Comparison of ENCODE assay signal across 8 cellular contexts in the genomic region with DNA sequence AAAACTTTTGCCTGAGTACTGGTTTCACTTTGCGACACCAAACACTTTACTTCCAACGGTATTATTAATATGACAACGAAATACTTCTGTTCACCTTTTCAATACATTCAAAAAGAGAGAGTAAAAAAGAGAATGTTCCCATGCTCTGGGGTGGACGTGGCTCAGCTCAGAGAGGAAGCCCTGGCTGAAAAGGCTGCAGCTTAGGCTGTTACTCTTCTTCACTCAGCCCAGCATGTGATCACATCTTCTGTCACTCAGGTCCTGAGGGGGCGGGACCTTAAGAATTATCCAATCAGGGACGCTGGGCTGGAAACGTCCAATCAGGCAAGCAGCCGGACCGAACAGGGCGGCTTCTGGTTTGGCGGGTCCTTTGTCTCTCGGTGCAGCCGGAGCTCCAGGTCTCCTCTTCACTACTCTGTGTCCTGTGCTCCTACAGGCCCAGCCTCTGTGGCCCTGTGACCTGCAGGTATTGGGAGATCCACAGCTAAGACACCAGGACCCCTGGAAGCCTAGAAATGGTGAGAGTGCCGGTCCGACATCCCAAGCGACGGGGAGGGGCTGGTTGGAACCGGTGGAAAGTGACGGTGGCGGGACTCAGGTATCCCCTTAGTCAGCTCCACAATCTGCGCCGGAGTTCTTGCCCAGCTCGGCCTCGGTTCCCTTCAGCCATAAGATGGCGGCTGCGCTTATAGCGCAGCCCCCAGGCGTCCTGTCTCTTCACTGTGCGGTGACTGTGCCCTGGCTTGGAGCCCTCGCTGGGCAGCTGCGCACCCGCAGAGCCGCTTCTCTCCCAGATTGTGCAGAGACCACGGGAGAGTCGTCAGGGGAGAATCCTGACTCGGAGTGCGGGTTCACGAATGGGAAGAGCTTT. TPM values are rescaled to one million over a fixed set of nuclear protein-coding genes. Genes with fewer than 3 reads are reported as not detected.
DNase-seq lines count a peak whose midpoint lies in the region; ATAC-seq and TF ChIP-seq lines count a peak whose summit lies in the region.

A gene (plus strand): TSS at position 373 of the 871 bp plus-strand sequence. CDS start 143 bp downstream, at position 516.

- H3K4me3 ChIP-seq in OCI-LY1 (ENCODE audit: low read depth, low read length, poor library complexity, severe bottlenecking): peak within 1 kb of the TSS; percentile 69
- H3K4me3 ChIP-seq in mucosa of stomach (ENCODE audit: low read length): peak within 1 kb of the TSS; percentile 95

- peak; percentile 91 for ATAC-seq in GM19452 (IDR thresholded peaks at IDR 0.05; ENCODE audit: unreplicated experiment)
- peak; percentile 96 for ATAC-seq in activated T-cell treated with anti-CD3 and anti-CD28 coated beads, Interleukin-2, amount 50 U/mL, for 72 hours (replicated peaks in 1 of 2)
- ATAC-seq in esophagus mucosa: peak; percentile 99

- peaks cover 20 to 24% of the 10 kb centered on the region in 2 donors for H3K9me3 Mint-ChIP-seq in activated T-cell treated with anti-CD3 and anti-CD28 coated beads, Interleukin-2, amount 50 U/mL, for 72 hours

- H3K79me2 ChIP-seq in OCI-LY1 (ENCODE audit: insufficient read depth, low read length): peaks cover 3% of the 10 kb centered on the region

- H3K27ac ChIP-seq in OCI-LY1 (ENCODE audit: low read depth, low read length, poor library complexity, severe bottlenecking): peak within 1 kb of the TSS; percentile 59

- no peaks in the 10 kb centered on the region for H3K9me2 ChIP-seq in OCI-LY1 (ENCODE audit: low read depth, low read length)

- peak within 1 kb of the TSS; percentile 78 for H3K9ac ChIP-seq in OCI-LY1 (ENCODE audit: low read length)
- peak within 1 kb of the TSS; percentile 85 for H3K9ac ChIP-seq in mucosa of stomach (ENCODE audit: low read length)

- no peak for TF ChIP-seq CTCF in OCI-LY1 (IDR thresholded peaks at IDR 0.05; ENCODE audit: low read length)

- peaks cover 33 to 62% of the 10 kb centered on the region in 2 donors for H3K36me3 Mint-ChIP-seq in activated T-cell treated with anti-CD3 and anti-CD28 coated beads, Interleukin-2, amount 50 U/mL, for 72 hours (ENCODE audit: insufficient read depth in 2 of 2)

- H3K4me1 ChIP-seq in OCI-LY1 (ENCODE audit: insufficient read depth, low read length, severe bottlenecking) (peaks cover 14% of the 10 kb centered on the region), mucosa of stomach (ENCODE audit: control insufficient read depth, insufficient read depth, low read length) (no peaks in the 10 kb centered on the region)

- H3K27me3 Mint-ChIP-seq in activated T-cell treated with anti-CD3 and anti-CD28 coated beads, Interleukin-2, amount 50 U/mL, for 72 hours (ENCODE audit: low read depth): no peaks in the 10 kb centered on the region

- peak within 1 kb of the TSS; percentile 83 for H3K27ac Mint-ChIP-seq in activated T-cell treated with anti-CD3 and anti-CD28 coated beads, Interleukin-2, amount 50 U/mL, for 72 hours

- peak within 1 kb of the TSS; percentile 19 for H2AFZ ChIP-seq in OCI-LY1 (ENCODE audit: low read length)

- no peaks in the 10 kb centered on the region for H3F3A ChIP-seq in OCI-LY1 (ENCODE audit: insufficient read depth, low read length)

- H3K4me2 ChIP-seq in OCI-LY1 (ENCODE audit: low read length): peak within 1 kb of the TSS; percentile 68

- no peaks in the 10 kb centered on the region for H4K20me1 ChIP-seq in OCI-LY1 (ENCODE audit: insufficient read depth, low read length)

- DNase-seq in CD1c-positive myeloid dendritic cell (ENCODE audit: extremely low spot score) (peak; percentile 95), HPDE6-E6E7 (ENCODE audit: extremely low spot score) (peak; percentile 55)
- peak; percentile 90 to 93 for DNase-seq in activated T-cell treated with anti-CD3 and anti-CD28 coated beads, Interleukin-2, amount 50 U/mL, for 72 hours
- peak; percentile 78 to 85 for DNase-seq in stimulated activated CD8-positive, alpha-beta memory T cell treated with anti-CD3 and anti-CD28 coated beads, Interleukin-4, amount 100 ng/mL, for 4 hours (ENCODE audit: low read depth in 2 of 2, low spot score in 1 of 2)

- H3K27me3 ChIP-seq in OCI-LY1 (ENCODE audit: insufficient read depth, low read length) (no peaks in the 10 kb centered on the region), mucosa of stomach (ENCODE audit: control insufficient read depth, insufficient read depth, low read length) (no peaks in the 10 kb centered on the region)

- peak within 1 kb of the TSS; percentile 97 to 98 for H3K4me3 Mint-ChIP-seq in activated T-cell treated with anti-CD3 and anti-CD28 coated beads, Interleukin-2, amount 50 U/mL, for 72 hours

- peaks cover 23% of the 10 kb centered on the region for H3K9me3 ChIP-seq in OCI-LY1 (ENCODE audit: low read length)
- H3K9me3 ChIP-seq in mucosa of stomach (ENCODE audit: control insufficient read depth, low read length): no peaks in the 10 kb centered on the region

- H3K36me3 ChIP-seq in OCI-LY1 (ENCODE audit: insufficient read depth, low read length) (peaks cover 32% of the 10 kb centered on the region), mucosa of stomach (ENCODE audit: control insufficient read depth, insufficient read depth, low read length) (no peaks in the 10 kb centered on the region)

- H3K4me1 Mint-ChIP-seq in activated T-cell treated with anti-CD3 and anti-CD28 coated beads, Interleukin-2, amount 50 U/mL, for 72 hours (ENCODE audit: low read depth): peaks cover 46% of the 10 kb centered on the region

RNA-seq across cellular contexts. Expression of the gene that starts here (rescaled TPM):
- 10 to 100 TPM; 18.8 to 23.5 TPM for total RNA-seq in activated T-cell treated with anti-CD3 and anti-CD28 coated beads, Interleukin-2, amount 50 U/mL, for 72 hours
- total RNA-seq in esophagus mucosa: 2.6 TPM

Comparison
In these comparisons a context has a peak if more than half of its experiments do, and no peak if none do; other contexts are left out.
1. Peak in every context shown above with its lines: DNase-seq, ATAC-seq, H3K4me3 ChIP-seq and H3K27ac ChIP-seq.